ENCODE assay signal across 9 cellular contexts in genomic region chr10:77637474-77637985, GRCh38. TPM values are rescaled to one million over a fixed set of nuclear protein-coding genes. Genes with fewer than 3 reads are reported as not detected.
DNase-seq lines count a peak whose midpoint lies in the region; ATAC-seq, FAIRE-seq and TF ChIP-seq lines count a peak whose summit lies in the region.
"Had no signal": no experiment of that assay in that cellular context is flagged by ENCODE, and none has a peak within 500 bp of the region (broad histone marks: within the 10 kb centered on the region; RNA-seq: fewer than 3 reads in every experiment).

Gene KCNMA1 (minus strand): TSS chr10:77637808.

- H3K4me1 ChIP-seq in H9 (ENCODE audit: insufficient read depth, low read length) (no peaks in the 10 kb centered on the region; the same call in 1 of the 2 replicates), heart right ventricle (peaks cover 0 to 17% (median 7%) of the 10 kb centered on the region in 9 donors), trophoblast cell (ENCODE audit: control insufficient read depth in 1 of 2, insufficient read depth in 2 of 2, low read length in 2 of 2) (peaks cover 10 to 23% of the 10 kb centered on the region in 2 experiments)

- peak within 1 kb of the TSS in 9 of 10 donors; percentile 32 to 54 (median 50) for H3K4me3 ChIP-seq in heart right ventricle
- H3K4me3 ChIP-seq in trophoblast cell (ENCODE audit: low read depth, low read length) = peak within 1 kb of the TSS; percentile 97

- H3K9me3 Mint-ChIP-seq in H9 = no peaks in the 10 kb centered on the region
- H3K9me3 Mint-ChIP-seq in activated CD8-positive, alpha-beta T cell treated with anti-CD3 and anti-CD28 coated beads, Interleukin-2, amount 10 ng/mL, durations not matched to agents 7 days and 5 days (ENCODE audit: insufficient read depth) = no peaks in the 10 kb centered on the region

- H3K23me2 ChIP-seq in H9 (ENCODE audit: insufficient read length, low read depth, low read length, poor library complexity, severe bottlenecking) = peaks cover 20% of the 10 kb centered on the region

- H2AK5ac ChIP-seq in H9 (ENCODE audit: insufficient read length, low read length) = no peak within 1 kb of the TSS
- H2AK5ac ChIP-seq in trophoblast cell (ENCODE audit: low read length) = peak within 1 kb of the TSS; percentile 92

- CTCF ChIA-PET in activated CD8-positive, alpha-beta T cell treated with anti-CD3 and anti-CD28 coated beads, Interleukin-2, amount 10 ng/mL, durations not matched to agents 7 days and 5 days (lab: Charles Lee) = no interaction called here

- H4K5ac ChIP-seq in H9 (ENCODE audit: insufficient read length, low read depth, low read length) = no peak within 1 kb of the TSS

- H3K56ac ChIP-seq in H9 (ENCODE audit: insufficient read length, low read depth, low read length) = no peak within 1 kb of the TSS

- intact Hi-C loops in heart right ventricle (cut with DNase I) = loop anchor here in 1 of 10 donors (10.0 kb wide), 1 partner anchor 143 kb away; no protein-coding TSS in a partner anchor

- H2BK5ac ChIP-seq in H9 (ENCODE audit: insufficient read length, low read length) (no peak within 1 kb of the TSS), trophoblast cell (ENCODE audit: low read depth, low read length, poor library complexity) (peak within 1 kb of the TSS; percentile 81)

- H3K36me3 ChIP-seq in heart right ventricle (no peaks in the 10 kb centered on the region), trophoblast cell (ENCODE audit: control insufficient read depth in 1 of 2, insufficient read depth in 2 of 2, low read length in 2 of 2) (peaks cover 3 to 8% of the 10 kb centered on the region in 2 experiments)

- no peak within 1 kb of the TSS for H3T11ph ChIP-seq in H9 (ENCODE audit: low read length)

- peaks cover 27 to 33% of the 10 kb centered on the region in 2 experiments for H3K4me1 Mint-ChIP-seq in H9
- H3K4me1 Mint-ChIP-seq in activated CD8-positive, alpha-beta T cell treated with anti-CD3 and anti-CD28 coated beads, Interleukin-2, amount 10 ng/mL, durations not matched to agents 7 days and 5 days (ENCODE audit: low read depth) = peaks cover 7% of the 10 kb centered on the region

- H3K4ac ChIP-seq in H9 (ENCODE audit: low read depth, low read length) = no peak within 1 kb of the TSS
- H3K4ac ChIP-seq in trophoblast cell (ENCODE audit: low read depth, low read length) = peak within 1 kb of the TSS; percentile 90

- no peak within 1 kb of the TSS for H3K27ac ChIP-seq in H9 (ENCODE audit: insufficient read length, low read depth, low read length)
- H3K27ac ChIP-seq in heart right ventricle = peak within 1 kb of the TSS in 1 of 10 donors; percentile 47
- H3K27ac ChIP-seq in trophoblast cell (ENCODE audit: low read depth, low read length) = peak within 1 kb of the TSS; percentile 35
- H3K27ac ChIP-seq: HL-60 had no signal

- WGBS in H9 (ENCODE audit: extremely low coverage, insufficient read length, low lambda C conversion rate) = no CpG with 5 or more reads among the region's 66 CpGs
- 1 to 10% methylated on average over 2 to 64 of the region's 66 CpGs for WGBS in heart right ventricle, 2 donors
- WGBS in trophoblast cell (ENCODE audit: extremely low coverage, insufficient coverage, insufficient read length) = no CpG with 5 or more reads among the region's 66 CpGs

- no peaks in the 10 kb centered on the region for H3K79me2 ChIP-seq in H9 (ENCODE audit: insufficient read depth, low read length)
- H3K79me2 ChIP-seq in trophoblast cell (ENCODE audit: control insufficient read depth, insufficient read depth, low read length, poor library complexity) = peaks cover 25% of the 10 kb centered on the region

- H4K91ac ChIP-seq in H9 (ENCODE audit: insufficient read length, low read depth, low read length) (no peak within 1 kb of the TSS), trophoblast cell (ENCODE audit: low read depth, low read length) (peak within 1 kb of the TSS; percentile 97)

- no peak within 1 kb of the TSS for H2AFZ ChIP-seq in H9 (ENCODE audit: low read length)
- peak within 1 kb of the TSS; percentile 85 for H2AFZ ChIP-seq in trophoblast cell (ENCODE audit: insufficient read depth, low read length, poor library complexity)

- no peak within 1 kb of the TSS for H3K23ac ChIP-seq in H9 (ENCODE audit: insufficient read length, low read depth, low read length)
- H3K23ac ChIP-seq in trophoblast cell (ENCODE audit: low read length) = no peak within 1 kb of the TSS

- no peak for FAIRE-seq in GM12891 (lab: Jason Lieb, UNC)

- H4K12ac ChIP-seq in trophoblast cell (ENCODE audit: low read depth, low read length) = peak within 1 kb of the TSS; percentile 50

- POLR2A ChIA-PET in activated CD8-positive, alpha-beta T cell treated with anti-CD3 and anti-CD28 coated beads, Interleukin-2, amount 10 ng/mL, durations not matched to agents 7 days and 5 days (lab: Charles Lee) = no interaction called here

- no peak within 1 kb of the TSS for H2BK15ac ChIP-seq in H9 (ENCODE audit: low read depth, low read length)

- DNase-seq in Ammon's horn (ENCODE audit: low spot score) = peak; percentile 52
- DNase-seq in H9 = peak; percentile 47
- no peak for DNase-seq in activated CD8-positive, alpha-beta T cell treated with anti-CD3 and anti-CD28 coated beads, Interleukin-2, amount 10 ng/mL, durations not matched to agents 7 days and 5 days
- no peak for DNase-seq in heart right ventricle
- DNase-seq in trophoblast cell = no peak
- DNase-seq in CD1c-positive myeloid dendritic cell (ENCODE audit: extremely low spot score) = no peak
- DNase-seq in GM12891 (ENCODE audit: insufficient read length, low spot score) = no peak

- H3K36me3 Mint-ChIP-seq in H9 (ENCODE audit: insufficient read depth in 1 of 3, low read depth in 3 of 3) = no peaks in the 10 kb centered on the region; a peak in 1 of 7 replicates
- H3K36me3 Mint-ChIP-seq in activated CD8-positive, alpha-beta T cell treated with anti-CD3 and anti-CD28 coated beads, Interleukin-2, amount 10 ng/mL, durations not matched to agents 7 days and 5 days (ENCODE audit: low read depth) = no peaks in the 10 kb centered on the region

- H2BK120ac ChIP-seq in H9 (ENCODE audit: low read depth, low read length, poor library complexity, severe bottlenecking) (no peak within 1 kb of the TSS), trophoblast cell (ENCODE audit: insufficient read depth, low read length, poor library complexity) (peak within 1 kb of the TSS; percentile 94)

- no peak within 1 kb of the TSS for H4K8ac ChIP-seq in H9 (replicated peaks; ENCODE audit: insufficient read length, low read depth, low read length)
- H4K8ac ChIP-seq in trophoblast cell (ENCODE audit: low read depth, low read length) = peak within 1 kb of the TSS; percentile 68

- H3K9ac ChIP-seq in H9 (ENCODE audit: extremely low read depth, insufficient read length, low read length) (no peak within 1 kb of the TSS), trophoblast cell (ENCODE audit: low read length) (peak within 1 kb of the TSS; percentile 10)

- H3K27ac Mint-ChIP-seq in H9 = peak within 1 kb of the TSS in 1 of 3 experiments; percentile 82; a peak in 1 of 7 replicates
- no peak within 1 kb of the TSS for H3K27ac Mint-ChIP-seq in activated CD8-positive, alpha-beta T cell treated with anti-CD3 and anti-CD28 coated beads, Interleukin-2, amount 10 ng/mL, durations not matched to agents 7 days and 5 days

- H4K20me1 ChIP-seq in H9 (ENCODE audit: control insufficient read depth, insufficient read depth, insufficient read length) = no peaks in the 10 kb centered on the region

- H3K14ac ChIP-seq in H9 (ENCODE audit: insufficient read depth, low read length) = peak within 1 kb of the TSS; percentile 27; the same call in 1 of the 2 replicates
- peak within 1 kb of the TSS; percentile 78 for H3K14ac ChIP-seq in trophoblast cell (ENCODE audit: low read length)

- H3K4me2 ChIP-seq in H9 (ENCODE audit: insufficient read depth, insufficient read length, low read length) (peak within 1 kb of the TSS; percentile 69), trophoblast cell (ENCODE audit: low read length) (peak within 1 kb of the TSS; percentile 91)

- H3K79me1 ChIP-seq in H9 (ENCODE audit: insufficient read depth, low read depth, low read length, poor library complexity, severe bottlenecking) (no peaks in the 10 kb centered on the region), trophoblast cell (ENCODE audit: low read length) (peaks cover 36% of the 10 kb centered on the region)

- ATAC-seq in activated CD8-positive, alpha-beta T cell treated with anti-CD3 and anti-CD28 coated beads, Interleukin-2, amount 10 ng/mL, durations not matched to agents 7 days and 5 days = peak; percentile 39
- peak in 1 of 8 donors; percentile 30 for ATAC-seq in heart right ventricle
- ATAC-seq in GM21381 (IDR thresholded peaks at IDR 0.05; ENCODE audit: unreplicated experiment) = no peak

- no peaks in the 10 kb centered on the region for H3K9me3 ChIP-seq in H9 (ENCODE audit: control insufficient read depth, low read depth, low read length)
- H3K9me3 ChIP-seq in heart right ventricle = no peaks in the 10 kb centered on the region
- no peaks in the 10 kb centered on the region for H3K9me3 ChIP-seq in trophoblast cell (ENCODE audit: insufficient read depth, low read depth, low read length)

- H3K4me3 Mint-ChIP-seq in H9 = peak within 1 kb of the TSS; percentile 88 to 100
- H3K4me3 Mint-ChIP-seq in activated CD8-positive, alpha-beta T cell treated with anti-CD3 and anti-CD28 coated beads, Interleukin-2, amount 10 ng/mL, durations not matched to agents 7 days and 5 days = no peak within 1 kb of the TSS

- no peak; the same call in 2 of the 3 replicates for TF ChIP-seq CTCF in H9 (conservative IDR thresholded peaks at IDR 0.05)
- no peak for TF ChIP-seq CTCF in heart right ventricle (IDR thresholded peaks at IDR 0.05)

- H2BK12ac ChIP-seq in H9 (ENCODE audit: insufficient read length, low read depth, low read length) = no peak within 1 kb of the TSS
- H2BK12ac ChIP-seq in trophoblast cell (ENCODE audit: low read length) = peak within 1 kb of the TSS; percentile 80

- H2BK20ac ChIP-seq in H9 (ENCODE audit: low read depth, low read length, poor library complexity, severe bottlenecking) = no peak within 1 kb of the TSS

- peaks cover 85% of the 10 kb centered on the region for H3K27me3 Mint-ChIP-seq in H9 (ENCODE audit: low read depth)
- H3K27me3 Mint-ChIP-seq in activated CD8-positive, alpha-beta T cell treated with anti-CD3 and anti-CD28 coated beads, Interleukin-2, amount 10 ng/mL, durations not matched to agents 7 days and 5 days (ENCODE audit: low read depth) = peaks cover 71% of the 10 kb centered on the region

- H3K27me3 ChIP-seq in H9 (ENCODE audit: insufficient read depth, low read length) (peaks cover 40% of the 10 kb centered on the region), heart right ventricle (peaks cover 12 to 93% (median 81%) of the 10 kb centered on the region in 7 donors), trophoblast cell (ENCODE audit: insufficient read depth, low read length) (no peaks in the 10 kb centered on the region)

- H3K18ac ChIP-seq in H9 (ENCODE audit: insufficient read length, low read depth, low read length) (no peak within 1 kb of the TSS), trophoblast cell (ENCODE audit: low read length) (peak within 1 kb of the TSS; percentile 97)

- TF ChIP-seq POLR2A in GM12891 (IDR thresholded peaks at IDR 0.05; ENCODE audit: low read depth, low read length) = no peak

RNA-seq across cellular contexts. Expression of gene KCNMA1, which starts in this region (rescaled TPM):
- total RNA-seq in H9 (2021) (1.7 and 2.0 TPM in 2 replicates), heart right ventricle (1 to 10 TPM; 1.2 to 5.3 (median 2.0) TPM)
- total RNA-seq in activated CD8-positive, alpha-beta T cell treated with anti-CD3 and anti-CD28 coated beads, Interleukin-2, amount 10 ng/mL, durations not matched to agents 7 days and 5 days = under 1 TPM; 0.16 TPM
- under 1 TPM; 0.59 to 0.95 TPM for polyA plus RNA-seq in heart right ventricle
- 130 and 138 TPM in 2 replicates for polyA plus RNA-seq in trophoblast cell (2013)
- 0.42 TPM for polyA plus RNA-seq in GM12891 (2012; ENCODE audit: low read depth, missing spikeins)

Comparison
In these comparisons a context has a peak if more than half of its experiments do, and no peak if none do; other contexts are left out.
1. Peak in ATAC-seq in activated CD8-positive, alpha-beta T cell treated with anti-CD3 and anti-CD28 coated beads, Interleukin-2, amount 10 ng/mL, durations not matched to agents 7 days and 5 days; RNA of the gene not detected or under 1 TPM.
2. DNase-seq: peak in Ammon's horn (single experiment) and H9 (single experiment); none in activated CD8-positive, alpha-beta T cell treated with anti-CD3 and anti-CD28 coated beads, Interleukin-2, amount 10 ng/mL, durations not matched to agents 7 days and 5 days (single experiment), heart right ventricle (0 of 2), trophoblast cell (0 of 2), CD1c-positive myeloid dendritic cell (single experiment) and GM12891 (single experiment).